In genomic region chr14:68814376-68815287, GRCh38 we compare ENCODE assay signal across 8 cellular contexts. TPM values are rescaled to one million over a fixed set of nuclear protein-coding genes. Genes with fewer than 3 reads are reported as not detected.
DNase-seq lines count a peak whose midpoint lies in the region; FAIRE-seq and TF ChIP-seq lines count a peak whose summit lies in the region.

No MANE protein-coding gene starts in this region.

- no peak overlapping the region for H3K9ac ChIP-seq in iPS-18a (ENCODE audit: low read length)

- peaks cover 4% of the 10 kb centered on the region; the same call in 1 of the 2 replicates for H3K27me3 Mint-ChIP-seq in HFFc6 (ENCODE audit: insufficient read depth)

- DNase-seq in NCI-H1105 treated with DMSO at 0.1 percent for 48 hours (lab: John Stamatoyannopoulos, UW) (peak; percentile 12), NCI-H1105 (lab: John Stamatoyannopoulos, UW) (no peak), HFFc6 (no peak), RCC 7860 (ENCODE audit: low spot score) (peak; percentile 78), amniotic epithelial cell (ENCODE audit: low read depth) (peak; percentile 51), NCI-H2107 treated with DMSO at 0.1 percent for 48 hours (lab: John Stamatoyannopoulos, UW; ENCODE audit: unreplicated experiment) (no peak)

- no peaks in the 10 kb centered on the region for H3K27me3 ChIP-seq in iPS-18a (ENCODE audit: control insufficient read depth, insufficient read depth, low read length)

- no peaks in the 10 kb centered on the region for H3K9me3 Mint-ChIP-seq in HFFc6

- peaks cover 30% of the 10 kb centered on the region for H3K4me1 ChIP-seq in iPS-18a (ENCODE audit: control insufficient read depth, low read depth, low read length)

- FAIRE-seq in RCC 7860 (lab: Jason Lieb, UNC) = peak; percentile 65

- peak overlapping the region; percentile 94 for H3K27ac Mint-ChIP-seq in HFFc6

- peak overlapping the region; percentile 80 for H3K4me3 Mint-ChIP-seq in HFFc6

- H3K27ac ChIP-seq in iPS-18a (ENCODE audit: low read length) = no peak overlapping the region
- H3K27ac ChIP-seq in skin epidermis = peak overlapping the region in 20 of 21 experiments; percentile 95 to 100 (median 98)

- H3K36me3 ChIP-seq in iPS-18a (ENCODE audit: control insufficient read depth, low read depth, low read length) = no peaks in the 10 kb centered on the region

- H3K4me3 ChIP-seq in iPS-18a (ENCODE audit: low read length) = peak overlapping the region; percentile 18
- peak overlapping the region in 6 of 7 experiments; percentile 27 to 53 (median 34) for H3K4me3 ChIP-seq in skin epidermis

- no peaks in the 10 kb centered on the region for H3K9me3 ChIP-seq in iPS-18a (ENCODE audit: control insufficient read depth, low read depth, low read length)

- H3K36me3 Mint-ChIP-seq in HFFc6 (ENCODE audit: low read depth) = peaks cover 7% of the 10 kb centered on the region

- TF ChIP-seq CTCF in HFFc6 (IDR thresholded peaks at IDR 0.05) = no peak

- peaks cover 38% of the 10 kb centered on the region for H3K4me1 Mint-ChIP-seq in HFFc6 (ENCODE audit: low read depth)

RNA-seq across cellular contexts. Expression of gene ZFP36L1, which starts 21.8 kb away (rescaled TPM):
- 100 to 1,000 TPM; 135 to 161 (median 144) TPM for total RNA-seq in HFFc6 (2021; fragmentation: NEBNext Ultra II Directional; extraction: Animal tissue kit (Norgen Biotek cat#: 25700))

Comparison
In these comparisons a context has a peak if more than half of its experiments do, and no peak if none do; other contexts are left out.
1. DNase-seq: peak in NCI-H1105 treated with DMSO at 0.1 percent for 48 hours (single experiment), RCC 7860 (single experiment) and amniotic epithelial cell (single experiment); none in NCI-H1105 (single experiment), HFFc6 (single experiment) and NCI-H2107 treated with DMSO at 0.1 percent for 48 hours (single experiment).